In genomic region chr7:111168182-111168581, GRCh38 we compare ENCODE assay signal across 9 cellular contexts.
DNase-seq lines count a peak whose midpoint lies in the region; ATAC-seq and TF ChIP-seq lines count a peak whose summit lies in the region.
"Had no signal": no experiment of that assay in that cellular context is flagged by ENCODE, and none has a peak within 500 bp of the region (broad histone marks: within the 10 kb centered on the region; RNA-seq: fewer than 3 reads in every experiment).

No MANE protein-coding gene starts in this region.

- H3K36me3 ChIP-seq in OCI-LY7 (ENCODE audit: insufficient read depth, low read length): no peaks in the 10 kb centered on the region

- no peak overlapping the region for H3K4me3 ChIP-seq in OCI-LY7 (ENCODE audit: low read depth, low read length, poor library complexity, severe bottlenecking)

- in situ Hi-C loops in G401 (cut with HindIII; ENCODE audit: low sequenced_read_pairs): no loop called here

- H4K20me1 ChIP-seq in OCI-LY7 (ENCODE audit: insufficient read depth, low read length): no peaks in the 10 kb centered on the region

- H3K4me2 ChIP-seq in OCI-LY7 (ENCODE audit: low read length): no peak overlapping the region

- H3K4me1 ChIP-seq in OCI-LY7 (ENCODE audit: insufficient read depth, low read length, poor library complexity, severe bottlenecking): no peaks in the 10 kb centered on the region

- H3K79me2 ChIP-seq in OCI-LY7 (ENCODE audit: insufficient read depth, low read depth, low read length): no peaks in the 10 kb centered on the region

- CTCF ChIA-PET in OCI-LY7 (lab: Charles Lee; ENCODE audit: unreplicated experiment): no interaction called here

- POLR2A ChIA-PET in OCI-LY7 (lab: Charles Lee): interaction anchor here (0.6 to 0.7 kb wide), 2 partner anchors 38 to 880 kb away, joined by 3 to 4 read pairs; no protein-coding TSS in a partner anchor

- H3K9me2 ChIP-seq in OCI-LY7 (ENCODE audit: insufficient read depth, low read length): no peaks in the 10 kb centered on the region

- intact Hi-C loops in OCI-LY7 (cut with micrococcal nuclease; ENCODE audit: unreplicated experiment): no loop called here

- H3K27ac ChIP-seq in OCI-LY7 (ENCODE audit: low read depth, low read length, poor library complexity, severe bottlenecking): no peak overlapping the region

- DNase-seq in G401 (ENCODE audit: low spot score) (peak; percentile 26), NCI-H187 (lab: John Stamatoyannopoulos, UW) (peak; percentile 21 to 56), SHP77 treated with DMSO at 0.1 percent for 48 hours (lab: John Stamatoyannopoulos, UW) (peak; percentile 5), iris pigment epithelial cell (ENCODE audit: low read depth) (peak; percentile 33), SKM-1 treated with dmso at 0.1 percent for 144 hours (lab: John Stamatoyannopoulos, UW; ENCODE audit: unreplicated experiment) (no peak), OCI-LY7 (ENCODE audit: low spot score) (no peak)
- no peak for DNase-seq in stimulated activated CD4-positive, alpha-beta T cell treated with anti-CD3 and anti-CD28 coated beads, Interleukin-4, amount 100 ng/mL, for 4 hours

- no peaks in the 10 kb centered on the region for H3K9me3 ChIP-seq in OCI-LY7 (ENCODE audit: low read length)

- ATAC-seq in GM21526 (IDR thresholded peaks at IDR 0.05; ENCODE audit: low FRiP score, unreplicated experiment): no peak
- ATAC-seq: Right ventricle myocardium inferior had no signal

- no peak overlapping the region for H2AFZ ChIP-seq in OCI-LY7 (ENCODE audit: low read length)

- no TSS peak for BruUV-seq in OCI-LY7 (replicated peaks; lab: Mats Ljungman, UMichigan)

- TF ChIP-seq CTCF in OCI-LY7 (conservative IDR thresholded peaks at IDR 0.05; ENCODE audit: low read length): no peak

Comparison
In these comparisons a context has a peak if more than half of its experiments do, and no peak if none do; other contexts are left out.
1. DNase-seq: peak in G401 (single experiment), NCI-H187 (2 of 2), SHP77 treated with DMSO at 0.1 percent for 48 hours (single experiment) and iris pigment epithelial cell (single experiment); none in stimulated activated CD4-positive, alpha-beta T cell treated with anti-CD3 and anti-CD28 coated beads, Interleukin-4, amount 100 ng/mL, for 4 hours (0 of 2), SKM-1 treated with dmso at 0.1 percent for 144 hours (single experiment) and OCI-LY7 (single experiment).